8 cellular contexts compared by ENCODE assay signal in genomic region chr7:75914169-75914654, GRCh38. TPM values are rescaled to one million over a fixed set of nuclear protein-coding genes. Genes with fewer than 3 reads are reported as not detected.
DNase-seq lines count a peak whose midpoint lies in the region; ATAC-seq, FAIRE-seq and TF ChIP-seq lines count a peak whose summit lies in the region.

No MANE protein-coding gene starts in this region.

- H3K36me3 ChIP-seq in GM12878 (ENCODE audit: control insufficient read depth in 2 of 2, insufficient read depth in 2 of 2, low read length in 1 of 2) (no peaks in the 10 kb centered on the region), mesendoderm (ENCODE audit: control insufficient read depth, insufficient read depth, low read length) (no peaks in the 10 kb centered on the region), upper lobe of right lung (no peaks in the 10 kb centered on the region)

- SMC1A ChIA-PET in GM12878 (lab: Charles Lee; ENCODE audit: uncharacterized antibody, unreplicated experiment): interaction anchor here (0.8 to 1.5 kb wide), 2 partner anchors 103 to 106 kb away, joined by 3 read pairs; no protein-coding TSS in a partner anchor

- BruUV-seq in GM12878 (replicated peaks; lab: Mats Ljungman, UMichigan): TSS peak; percentile 91

- CTCF ChIA-PET in activated naive CD4-positive, alpha-beta T cell treated with anti-CD3 and anti-CD28 coated beads, Interleukin-2, amount 10 ng/mL, durations not matched to agents 7 days and 5 days (lab: Charles Lee): interaction anchor here (1.3 kb wide), 1 partner anchor 10 kb away, joined by 3 read pairs; no protein-coding TSS in a partner anchor
- CTCF ChIA-PET in GM12878 (lab: Yijun Ruan, JAX): interaction anchor here (0.6 to 3.4 kb wide), 4 partner anchors 15 to 106 kb away, joined by 3 to 18 read pairs (median 4); no protein-coding TSS in a partner anchor

- no peak overlapping the region for H2BK5ac ChIP-seq in mesendoderm (ENCODE audit: low read length)

- 46% methylated on average over 18 of the region's 18 CpGs for whole genome bisulfite sequencing in GM12878 (ENCODE audit: insufficient coverage, insufficient replicate concordance, low lambda C conversion rate, missing lambda C conversion rate)
- WGBS in mesendoderm (ENCODE audit: extremely low coverage, insufficient coverage, low lambda C conversion rate): no CpG with 5 or more reads among the region's 18 CpGs

- H3K4me1 ChIP-seq in GM12878 (ENCODE audit: control insufficient read depth, insufficient read depth, low read length) (peaks cover 4% of the 10 kb centered on the region; the same call in 1 of the 2 replicates), mesendoderm (ENCODE audit: control insufficient read depth, low read depth, low read length) (peaks cover 8% of the 10 kb centered on the region), upper lobe of right lung (peaks cover 20% of the 10 kb centered on the region)

- no peaks in the 10 kb centered on the region for H3K36me3 Mint-ChIP-seq in activated naive CD4-positive, alpha-beta T cell treated with anti-CD3 and anti-CD28 coated beads, Interleukin-2, amount 10 ng/mL, durations not matched to agents 7 days and 5 days

- H2BK120ac ChIP-seq in mesendoderm (ENCODE audit: low read depth, low read length): no peak overlapping the region

- H2BK15ac ChIP-seq in mesendoderm (replicated peaks; ENCODE audit: low read depth): no peak overlapping the region

- H3K79me2 ChIP-seq in GM12878 (ENCODE audit: control insufficient read depth, insufficient read depth, low read length): peaks cover 22% of the 10 kb centered on the region
- H3K79me2 ChIP-seq in mesendoderm (ENCODE audit: control insufficient read depth, insufficient read depth, low read length): peaks cover 22% of the 10 kb centered on the region

- peak overlapping the region; percentile 68 for H3K23ac ChIP-seq in mesendoderm (ENCODE audit: low read length)

- peak overlapping the region; percentile 70 for H4K8ac ChIP-seq in mesendoderm (ENCODE audit: low read depth, low read length)

- H3K4me3 Mint-ChIP-seq in activated naive CD4-positive, alpha-beta T cell treated with anti-CD3 and anti-CD28 coated beads, Interleukin-2, amount 10 ng/mL, durations not matched to agents 7 days and 5 days: peak overlapping the region; percentile 83

- peak overlapping the region; percentile 92 for H2AFZ ChIP-seq in GM12878 (ENCODE audit: control insufficient read depth, low read depth, low read length)

- H3K18ac ChIP-seq in mesendoderm (ENCODE audit: low read length): no peak overlapping the region

- peaks cover 39% of the 10 kb centered on the region for H3K27me3 Mint-ChIP-seq in activated naive CD4-positive, alpha-beta T cell treated with anti-CD3 and anti-CD28 coated beads, Interleukin-2, amount 10 ng/mL, durations not matched to agents 7 days and 5 days

- no peaks in the 10 kb centered on the region for H3K9me3 Mint-ChIP-seq in activated naive CD4-positive, alpha-beta T cell treated with anti-CD3 and anti-CD28 coated beads, Interleukin-2, amount 10 ng/mL, durations not matched to agents 7 days and 5 days

- TF ChIP-seq CTCF in GM12878 (IDR thresholded peaks at IDR 0.05 in 2 of 3, conservative IDR thresholded peaks at IDR 0.05 in 1 of 3; ENCODE audit: control insufficient read depth in 2 of 3, extremely low read depth in 1 of 3, insufficient read depth in 1 of 3, low read depth in 3 of 3, low read length in 3 of 3) (no peak), upper lobe of right lung (IDR thresholded peaks at IDR 0.05) (no peak)

- no peak for TF ChIP-seq RAD21 in GM12878 (IDR thresholded peaks at IDR 0.05; ENCODE audit: insufficient read depth, low read depth, low read length)

- TF ChIP-seq POLR2A in GM12878 (IDR thresholded peaks at IDR 0.05; ENCODE audit: low read depth, low read length): no peak

- intact Hi-C loops in GM12878 (cut with micrococcal nuclease; ENCODE audit: unreplicated experiment): loop anchor here (2.0 kb wide), 1 partner anchor 35 kb away; the partner anchor contains the start of gene RHBDD2
- intact Hi-C loops in upper lobe of right lung (cut with DNase I): no loop called here

- H3K27me3 ChIP-seq in GM12878 (replicated peaks in 1 of 2; ENCODE audit: control insufficient read depth in 2 of 2, insufficient read depth in 2 of 2, low read length in 1 of 2): no peaks in the 10 kb centered on the region
- no peaks in the 10 kb centered on the region for H3K27me3 ChIP-seq in mesendoderm (ENCODE audit: insufficient read depth, low read length, poor library complexity)
- H3K27me3 ChIP-seq in upper lobe of right lung: no peaks in the 10 kb centered on the region

- H2AK5ac ChIP-seq in mesendoderm (ENCODE audit: low read length): no peak overlapping the region

- no peak for ATAC-seq in GM12878
- ATAC-seq in upper lobe of right lung: no peak
- no peak for ATAC-seq in HG03025 (IDR thresholded peaks at IDR 0.05; ENCODE audit: low FRiP score, unreplicated experiment)

- no peaks in the 10 kb centered on the region for H4K20me1 ChIP-seq in GM12878 (ENCODE audit: control insufficient read depth, insufficient read depth)

- no peak overlapping the region for H4K5ac ChIP-seq in mesendoderm (ENCODE audit: low read length)

- H3K27ac Mint-ChIP-seq in activated naive CD4-positive, alpha-beta T cell treated with anti-CD3 and anti-CD28 coated beads, Interleukin-2, amount 10 ng/mL, durations not matched to agents 7 days and 5 days: peak overlapping the region; percentile 88

- RAD21 ChIA-PET in GM12878 (lab: Charles Lee; ENCODE audit: unreplicated experiment): interaction anchor here (0.7 to 1.7 kb wide), 4 partner anchors 14 to 379 kb away, joined by 3 to 4 read pairs (median 4); no protein-coding TSS in a partner anchor

- H3K4me2 ChIP-seq in GM12878 (ENCODE audit: control insufficient read depth, insufficient read depth): peak overlapping the region; percentile 73
- H3K4me2 ChIP-seq in mesendoderm (ENCODE audit: low read length): peak overlapping the region; percentile 93

- no peaks in the 10 kb centered on the region for H3K9me3 ChIP-seq in GM12878 (replicated peaks; ENCODE audit: control insufficient read depth, insufficient read depth, low read length)
- H3K9me3 ChIP-seq in upper lobe of right lung: no peaks in the 10 kb centered on the region

- H3K79me1 ChIP-seq in mesendoderm (ENCODE audit: low read length): peaks cover 15% of the 10 kb centered on the region

- H3K4ac ChIP-seq in mesendoderm (ENCODE audit: low read depth, low read length): no peak overlapping the region

- H3K4me1 Mint-ChIP-seq in activated naive CD4-positive, alpha-beta T cell treated with anti-CD3 and anti-CD28 coated beads, Interleukin-2, amount 10 ng/mL, durations not matched to agents 7 days and 5 days: peaks cover 26% of the 10 kb centered on the region

- in situ Hi-C loops in GM12878 (cut with MboI): no loop called here

- POLR2A ChIA-PET in GM12878 (lab: Charles Lee): interaction anchor here (1.4 to 3.7 kb wide), 5 partner anchors 9 to 47 kb away, joined by 3 to 27 read pairs (median 7); partner anchors contain the start of gene RHBDD2

- H3K56ac ChIP-seq in mesendoderm (ENCODE audit: low read length): peak overlapping the region; percentile 87

- peak; percentile 21 for DNase-seq in activated naive CD4-positive, alpha-beta T cell treated with anti-CD3 and anti-CD28 coated beads, Interleukin-2, amount 10 ng/mL, durations not matched to agents 7 days and 5 days
- DNase-seq in activated naive CD4-positive, alpha-beta T cell (lab: John Stamatoyannopoulos, UW): no peak
- DNase-seq in GM12878 (ENCODE audit: low read depth, low spot score) (no peak), mesendoderm (no peak), upper lobe of right lung (no peak), SIG-M5 (lab: John Stamatoyannopoulos, UW) (no peak)
- no peak for DNase-seq in activated effector memory CD4-positive, alpha-beta T cell treated with Interleukin-2 at 50 U/mL for 16 hours

- H3K9ac ChIP-seq in GM12878 (ENCODE audit: control insufficient read depth, insufficient read depth, low read length) (peak overlapping the region; percentile 65), mesendoderm (ENCODE audit: low read length) (peak overlapping the region; percentile 88)

- H3K27ac ChIP-seq in GM12878 (ENCODE audit: control insufficient read depth, insufficient read depth) (peak overlapping the region; percentile 65), mesendoderm (ENCODE audit: low read depth, low read length) (no peak overlapping the region), upper lobe of right lung (peak overlapping the region; percentile 97)

- peak overlapping the region; percentile 64 for H3K4me3 ChIP-seq in GM12878
- peak overlapping the region; percentile 72 for H3K4me3 ChIP-seq in mesendoderm (ENCODE audit: low read length)
- peak overlapping the region; percentile 98 for H3K4me3 ChIP-seq in upper lobe of right lung

- no peak for TF ChIP-seq EP300 in GM12878 (IDR thresholded peaks at IDR 0.05; ENCODE audit: borderline replicate concordance in 1 of 2, control insufficient read depth in 1 of 2, low read depth in 2 of 2, low read length in 2 of 2)

- no peak for FAIRE-seq in GM12878 (lab: Jason Lieb, UNC)

RNA-seq across cellular contexts. Expression of gene POR, which starts 0.7 kb away (rescaled TPM):
- total RNA-seq in GM12878 (2013; cell fraction: nucleolus; rRNA removed): 89.1 and 114 TPM in 2 replicates
- total RNA-seq in GM12878 (2014; rRNA removed): 67.6 and 75.5 TPM in 2 replicates
- total RNA-seq in GM12878 (2014; rRNA removed; fragmentation: Illumina TruSeq; extraction: Trizol): 15.3 and 16.2 TPM in 2 replicates
- total RNA-seq in GM12878 (2021): 72.2 and 75.8 TPM in 2 replicates
- 10.8 TPM for polyA plus RNA-seq in GM12878 (2011; ENCODE audit: low read depth)
- 7.9 and 16.0 TPM in 2 replicates for polyA plus RNA-seq in GM12878 (2011; rRNA removed)
- polyA plus RNA-seq in GM12878 (2011; cell fraction: cytosol; rRNA removed): 28.1 and 40.8 TPM in 2 replicates
- 119 and 145 TPM in 2 replicates for polyA plus RNA-seq in GM12878 (2011; cell fraction: nucleus; rRNA removed)
- 32.6 and 32.8 TPM in 2 replicates for polyA plus RNA-seq in GM12878 (2012)
- 27.0 and 33.7 TPM in 2 replicates for polyA plus RNA-seq in GM12878 (2014; fragmentation: Illumina TruSeq; extraction: Trizol)
- 1 to 10 TPM; 2.2 to 8.2 TPM for polyA plus RNA-seq in GM12878 (2014; fragmentation: Nextera tagmentation; extraction: Ambion mirVana)
- polyA plus RNA-seq in GM12878 (2014; rRNA removed): 38.1 and 45.2 TPM in 2 replicates
- 10 to 100 TPM; 55.7 to 59.0 TPM for polyA plus RNA-seq in GM12878 (2016; fragmentation: Nextera tagmentation; extraction: Ambion mirVana)
- polyA minus RNA-seq in GM12878 (2011; rRNA and poly(A)+ RNA removed): 18.7 and 36.8 TPM in 2 replicates
- polyA minus RNA-seq in GM12878 (2011; cell fraction: cytosol; rRNA and poly(A)+ RNA removed): 29.0 and 34.8 TPM in 2 replicates
- polyA minus RNA-seq in GM12878 (2011; cell fraction: nucleus; rRNA and poly(A)+ RNA removed): 25.1 and 46.7 TPM in 2 replicates
- polyA plus RNA-seq in mesendoderm (2013, experiment 1 of 2): 61.3 TPM
- polyA plus RNA-seq in mesendoderm (2013, experiment 2 of 2): 59.2 TPM
- total RNA-seq in upper lobe of right lung: 232 TPM

RNA-seq across cellular contexts. Expression of gene RHBDD2, which starts 35.4 kb away (rescaled TPM):
- total RNA-seq in GM12878 (2013; cell fraction: nucleolus; rRNA removed): 14.0 and 17.1 TPM in 2 replicates
- 23.6 and 23.8 TPM in 2 replicates for total RNA-seq in GM12878 (2014; rRNA removed)
- 6.7 and 8.8 TPM in 2 replicates for total RNA-seq in GM12878 (2014; rRNA removed; fragmentation: Illumina TruSeq; extraction: Trizol)
- total RNA-seq in GM12878 (2021): 22.6 and 25.7 TPM in 2 replicates
- 16.1 TPM for polyA plus RNA-seq in GM12878 (2011; ENCODE audit: low read depth)
- polyA plus RNA-seq in GM12878 (2011; rRNA removed): 4.9 and 14.5 TPM in 2 replicates
- polyA plus RNA-seq in GM12878 (2011; cell fraction: cytosol; rRNA removed): 25.6 and 27.5 TPM in 2 replicates
- polyA plus RNA-seq in GM12878 (2011; cell fraction: nucleus; rRNA removed): 16.8 and 20.7 TPM in 2 replicates
- 19.6 and 27.6 TPM in 2 replicates for polyA plus RNA-seq in GM12878 (2012)
- polyA plus RNA-seq in GM12878 (2014; fragmentation: Illumina TruSeq; extraction: Trizol): 7.0 and 13.1 TPM in 2 replicates
- polyA plus RNA-seq in GM12878 (2014; fragmentation: Nextera tagmentation; extraction: Ambion mirVana): 1 to 10 TPM; 3.9 to 7.4 TPM
- 19.3 and 21.1 TPM in 2 replicates for polyA plus RNA-seq in GM12878 (2014; rRNA removed)
- polyA plus RNA-seq in GM12878 (2016; fragmentation: Nextera tagmentation; extraction: Ambion mirVana): 10 to 100 TPM; 31.5 to 39.8 TPM
- polyA minus RNA-seq in GM12878 (2011; rRNA and poly(A)+ RNA removed): 17.5 and 19.5 TPM in 2 replicates
- 11.1 and 14.7 TPM in 2 replicates for polyA minus RNA-seq in GM12878 (2011; cell fraction: cytosol; rRNA and poly(A)+ RNA removed)
- 7.1 and 14.1 TPM in 2 replicates for polyA minus RNA-seq in GM12878 (2011; cell fraction: nucleus; rRNA and poly(A)+ RNA removed)
- 25.5 TPM for polyA plus RNA-seq in mesendoderm (2013, experiment 1 of 2)
- 23.7 TPM for polyA plus RNA-seq in mesendoderm (2013, experiment 2 of 2)
- total RNA-seq in upper lobe of right lung: 68.6 TPM
